8 cellular contexts compared by ENCODE assay signal in genomic region chr1:155273134-155273982, GRCh38. TPM values are rescaled to one million over a fixed set of nuclear protein-coding genes. Genes with fewer than 3 reads are reported as not detected.
DNase-seq lines count a peak whose midpoint lies in the region; ATAC-seq and TF ChIP-seq lines count a peak whose summit lies in the region.

CLK2 (minus strand) TSS chr1:155273504; CDS start chr1:155270977, 2,527 bp downstream.

- H3K4me1 Mint-ChIP-seq in T-helper 1 cell treated with Interleukin-12 subunit alpha and Interleukin-12 subunit beta and Interleukin-4 antibody, amounts not matched to agents 30 μg/mL and 1 μg/mL, for 36 hours (ENCODE audit: low read depth) = peaks cover 36% of the 10 kb centered on the region
- peaks cover 15% of the 10 kb centered on the region for H3K4me1 Mint-ChIP-seq in progenitor cell of endocrine pancreas (ENCODE audit: low read depth)

- H3K27me3 Mint-ChIP-seq in T-helper 1 cell treated with Interleukin-12 subunit alpha and Interleukin-12 subunit beta and Interleukin-4 antibody, amounts not matched to agents 30 μg/mL and 1 μg/mL, for 36 hours (ENCODE audit: low read depth) = no peaks in the 10 kb centered on the region
- H3K27me3 Mint-ChIP-seq in progenitor cell of endocrine pancreas = no peaks in the 10 kb centered on the region

- H3K27ac ChIP-seq in heart right ventricle (peak within 1 kb of the TSS; percentile 78 to 97 (median 92)), upper lobe of right lung (peak within 1 kb of the TSS; percentile 90)

- H3K9me3 Mint-ChIP-seq in T-helper 1 cell treated with Interleukin-12 subunit alpha and Interleukin-12 subunit beta and Interleukin-4 antibody, amounts not matched to agents 30 μg/mL and 1 μg/mL, for 36 hours = no peaks in the 10 kb centered on the region
- no peaks in the 10 kb centered on the region for H3K9me3 Mint-ChIP-seq in progenitor cell of endocrine pancreas (ENCODE audit: low read depth)

- TF ChIP-seq CTCF in GM13977 (IDR thresholded peaks at IDR 0.05; ENCODE audit: extremely low read depth, insufficient read depth, missing control alignments) (peak; percentile 3), heart right ventricle (IDR thresholded peaks at IDR 0.05) (no peak), progenitor cell of endocrine pancreas (IDR thresholded peaks at IDR 0.05; ENCODE audit: unreplicated experiment) (no peak), upper lobe of right lung (IDR thresholded peaks at IDR 0.05) (no peak)

- WGBS in heart right ventricle, 2 donors = 0 to 1% methylated on average over 72 to 77 of the region's 77 CpGs

- peaks cover 11 to 46% (median 38%) of the 10 kb centered on the region in 9 donors for H3K4me1 ChIP-seq in heart right ventricle
- H3K4me1 ChIP-seq in upper lobe of right lung = peaks cover 26% of the 10 kb centered on the region

- H3K36me3 ChIP-seq in heart right ventricle = peaks cover 0 to 36% (median 23%) of the 10 kb centered on the region in 9 donors
- peaks cover 31% of the 10 kb centered on the region for H3K36me3 ChIP-seq in upper lobe of right lung

- DNase-seq in GM13977 (ENCODE audit: low spot score) (peak; percentile 98), NCI-H1694 treated with DMSO at 0.1 percent for 48 hours (lab: John Stamatoyannopoulos, UW) (peak; percentile 99), amniotic epithelial cell (ENCODE audit: low read depth) (peak; percentile 89), heart right ventricle (peak; percentile 96 to 98), progenitor cell of endocrine pancreas (ENCODE audit: low spot score, unreplicated experiment) (peak; percentile 90), upper lobe of right lung (peak; percentile 99)

- H3K9me3 ChIP-seq in heart right ventricle (no peaks in the 10 kb centered on the region), upper lobe of right lung (no peaks in the 10 kb centered on the region)

- H3K36me3 Mint-ChIP-seq in T-helper 1 cell treated with Interleukin-12 subunit alpha and Interleukin-12 subunit beta and Interleukin-4 antibody, amounts not matched to agents 30 μg/mL and 1 μg/mL, for 36 hours (ENCODE audit: low read depth) = peaks cover 25% of the 10 kb centered on the region
- H3K36me3 Mint-ChIP-seq in progenitor cell of endocrine pancreas (ENCODE audit: insufficient read depth) = peaks cover 16% of the 10 kb centered on the region

- H3K27me3 ChIP-seq in heart right ventricle = no peaks in the 10 kb centered on the region
- H3K27me3 ChIP-seq in upper lobe of right lung = no peaks in the 10 kb centered on the region

- intact Hi-C loops in heart right ventricle (cut with DNase I) = loop anchor here in 3 of 10 donors (2.0 to 5.0 kb wide), 2 partner anchors 34 to 35 kb away; partner anchors contain the start of gene FDPS (in 3 of the 3)
- intact Hi-C loops in upper lobe of right lung (cut with DNase I) = no loop called here

- ATAC-seq in HG02884 (IDR thresholded peaks at IDR 0.05; ENCODE audit: unreplicated experiment) (peak; percentile 74), heart right ventricle (peak; percentile 92 to 95 (median 94)), upper lobe of right lung (peak; percentile 93)

- H3K4me3 ChIP-seq in heart right ventricle (peak within 1 kb of the TSS; percentile 19 to 88 (median 76)), upper lobe of right lung (peak within 1 kb of the TSS; percentile 68)

- H3K4me3 Mint-ChIP-seq in T-helper 1 cell treated with Interleukin-12 subunit alpha and Interleukin-12 subunit beta and Interleukin-4 antibody, amounts not matched to agents 30 μg/mL and 1 μg/mL, for 36 hours = peak within 1 kb of the TSS; percentile 97
- H3K4me3 Mint-ChIP-seq in progenitor cell of endocrine pancreas (ENCODE audit: low read depth) = peak within 1 kb of the TSS; percentile 99

- in situ Hi-C loops in GM13977 (cut with MboI; ENCODE audit: low pct_unique_long_range_greater_than_20kb, low sequenced_read_pairs, unreplicated experiment) = loop anchor here (25.0 kb wide), 1 partner anchor 314 kb away; no protein-coding TSS in a partner anchor

- H3K27ac Mint-ChIP-seq in T-helper 1 cell treated with Interleukin-12 subunit alpha and Interleukin-12 subunit beta and Interleukin-4 antibody, amounts not matched to agents 30 μg/mL and 1 μg/mL, for 36 hours = peak within 1 kb of the TSS; percentile 92
- H3K27ac Mint-ChIP-seq in progenitor cell of endocrine pancreas = peak within 1 kb of the TSS; percentile 96

RNA-seq across cellular contexts. Expression of gene CLK2, which starts in this region (rescaled TPM):
- total RNA-seq in heart right ventricle = 10 to 100 TPM; 12.5 to 21.9 (median 18.0) TPM
- polyA plus RNA-seq in heart right ventricle = 10 to 100 TPM; 17.4 to 47.1 TPM
- total RNA-seq in progenitor cell of endocrine pancreas = 102 and 106 TPM in 2 replicates
- total RNA-seq in upper lobe of right lung = 51.2 TPM

Comparison
In these comparisons a context has a peak if more than half of its experiments do, and no peak if none do; other contexts are left out.
1. Peak in every context shown above with its lines: DNase-seq, ATAC-seq, H3K4me3 ChIP-seq and H3K27ac ChIP-seq.